ENCODE assay signal across 11 cellular contexts in the genomic region with DNA sequence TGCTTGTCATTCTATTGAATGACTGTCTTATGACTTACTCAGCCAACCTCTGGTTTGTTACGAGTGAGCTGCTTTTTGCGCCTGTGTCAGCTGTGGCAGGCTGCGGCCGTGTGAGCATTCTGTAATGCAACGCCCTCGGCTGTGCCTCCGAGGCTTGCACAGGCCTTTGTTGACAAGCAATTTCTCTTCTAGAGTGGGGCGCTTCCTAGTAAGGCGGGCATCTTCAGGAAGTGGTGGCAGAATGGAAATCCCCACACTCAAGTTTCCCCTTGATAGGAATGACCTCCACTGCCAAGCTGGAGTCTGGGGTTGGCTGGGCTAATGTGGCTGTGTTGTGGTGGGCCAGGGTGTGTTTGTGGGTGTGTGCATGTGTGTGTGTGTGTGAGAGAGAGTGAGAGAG. TPM values are rescaled to one million over a fixed set of nuclear protein-coding genes. Genes with fewer than 3 reads are reported as not detected.
A peak's percentile ranks its signal among the peaks of the same experiment; 100 is the strongest.
DNase-seq lines count a peak whose midpoint lies in the region; ATAC-seq and FAIRE-seq lines count a peak whose summit lies in the region.
"Had no signal": no experiment of that assay in that cellular context is flagged by ENCODE, and none has a peak within 500 bp of the region (broad histone marks: within the 10 kb centered on the region; RNA-seq: fewer than 3 reads in every experiment).

No MANE protein-coding gene starts in this region.

- peaks cover 17 to 26% (median 26%) of the 10 kb centered on the region in 3 donors for H3K4me1 Mint-ChIP-seq in CD8-positive, alpha-beta memory T cell
- peaks cover 0 to 4% (median 0%) of the 10 kb centered on the region in 3 donors for H3K4me1 Mint-ChIP-seq in naive B cell

- peak overlapping the region; percentile 66 to 96 (median 84) for H3K27ac Mint-ChIP-seq in CD8-positive, alpha-beta memory T cell
- peak overlapping the region in 1 of 6 donors; percentile 21 for H3K27ac Mint-ChIP-seq in naive B cell
- H3K27ac Mint-ChIP-seq: dendritic cell treated with granulocyte-macrophage colony-stimulating factor and Interleukin-4, amounts not matched to agents 40 ng/mL and 50 ng/mL, for 4 days had no signal

- H3K27me3 ChIP-seq in CD8-positive, alpha-beta memory T cell (ENCODE audit: insufficient read depth, low read length, poor library complexity, severe bottlenecking) = no peaks in the 10 kb centered on the region

- no peak for FAIRE-seq in frontal cortex (lab: Jason Lieb, UNC)

- no peak overlapping the region for H3K27ac ChIP-seq in CD8-positive, alpha-beta memory T cell (ENCODE audit: low read depth, low read length)
- H3K27ac ChIP-seq: SJSA1 had no signal

- CTCF ChIA-PET in CD8-positive, alpha-beta memory T cell (lab: Charles Lee) = interaction anchor here (0.5 to 1.3 kb wide), 2 partner anchors 39 to 366 kb away, joined by 5 to 6 read pairs; partner anchors contain the start of gene MRPS33

- no peak overlapping the region for H3K4me3 ChIP-seq in CD8-positive, alpha-beta memory T cell (ENCODE audit: low read length)
- H3K4me3 ChIP-seq: SJSA1 had no signal

- ATAC-seq in naive B cell (ENCODE audit: low read depth in 2 of 2) (peak; percentile 9 to 20), GM21390 (IDR thresholded peaks at IDR 0.05; ENCODE audit: unreplicated experiment) (no peak)
- ATAC-seq: left cardiac atrium had no signal

- peaks cover 0 to 5% (median 1%) of the 10 kb centered on the region in 3 donors for H3K36me3 Mint-ChIP-seq in CD8-positive, alpha-beta memory T cell
- peaks cover 0 to 7% of the 10 kb centered on the region in 2 donors for H3K36me3 Mint-ChIP-seq in naive B cell

- H3K36me3 ChIP-seq in CD8-positive, alpha-beta memory T cell (ENCODE audit: insufficient read depth, low read length) = no peaks in the 10 kb centered on the region
- H3K36me3 ChIP-seq: SJSA1 had no signal

- DNase-seq in CD8-positive, alpha-beta memory T cell = peak; percentile 36 to 77 (median 48)
- DNase-seq in NCI-H460 (ENCODE audit: extremely low read depth, low read depth) = peak; percentile 91
- peak; percentile 51 for DNase-seq in activated T-cell treated with anti-CD3 and anti-CD28 coated beads, Interleukin-2, amount 50 U/mL, for 1 hour
- no peak for DNase-seq in naive B cell
- no peak for DNase-seq in frontal cortex (ENCODE audit: low spot score in 2 of 2)
- no peak for DNase-seq in NCI-H1105 (lab: John Stamatoyannopoulos, UW)
- no peak for DNase-seq in AG08395 (ENCODE audit: low spot score)
- DNase-seq: left cardiac atrium had no signal

- peak overlapping the region; percentile 6 to 68 (median 28) for H3K4me3 Mint-ChIP-seq in CD8-positive, alpha-beta memory T cell
- H3K4me3 Mint-ChIP-seq in naive B cell = no peak overlapping the region
- H3K4me3 Mint-ChIP-seq: dendritic cell treated with granulocyte-macrophage colony-stimulating factor and Interleukin-4, amounts not matched to agents 40 ng/mL and 50 ng/mL, for 4 days had no signal

- peaks cover 18% of the 10 kb centered on the region for H3K4me1 ChIP-seq in CD8-positive, alpha-beta memory T cell (ENCODE audit: insufficient read depth, low read length)
- H3K4me1 ChIP-seq: SJSA1 had no signal

- POLR2A ChIA-PET in CD8-positive, alpha-beta memory T cell (lab: Charles Lee) = no interaction called here

- peaks cover 5 to 10% of the 10 kb centered on the region in 2 donors for H3K27me3 Mint-ChIP-seq in CD8-positive, alpha-beta memory T cell
- H3K27me3 Mint-ChIP-seq in naive B cell = peaks cover 46 to 58% (median 52%) of the 10 kb centered on the region in 3 donors

- H3K9me3 Mint-ChIP-seq in CD8-positive, alpha-beta memory T cell = peaks cover 0 to 7% (median 2%) of the 10 kb centered on the region in 5 donors
- peaks cover 2 to 29% (median 19%) of the 10 kb centered on the region in 7 donors for H3K9me3 Mint-ChIP-seq in naive B cell
- H3K9me3 Mint-ChIP-seq: dendritic cell treated with granulocyte-macrophage colony-stimulating factor and Interleukin-4, amounts not matched to agents 40 ng/mL and 50 ng/mL, for 4 days had no signal

- no peaks in the 10 kb centered on the region for H3K9me3 ChIP-seq in CD8-positive, alpha-beta memory T cell (ENCODE audit: low read length)
- H3K9me3 ChIP-seq: SJSA1 had no signal

RNA-seq across cellular contexts. Expression of gene TMEM178B, which starts 20.2 kb away (rescaled TPM):
- 1 to 10 TPM in 1 of 2 experiments, under 1 TPM in 1; 0.97 to 1.1 TPM for total RNA-seq in CD8-positive, alpha-beta memory T cell
- 0.02 TPM for polyA plus RNA-seq in CD8-positive, alpha-beta memory T cell
- 9.6 and 10.9 TPM in 2 replicates for total RNA-seq in NCI-H460 (2014; rRNA removed; shearing (Covaris generic))
- 1.3 and 2.1 TPM in 2 replicates for polyA plus RNA-seq in NCI-H460 (2014; cell fraction: nucleus; rRNA removed)
- polyA plus RNA-seq in naive B cell (ENCODE audit: low read depth in 6 of 6) = not detected
- total RNA-seq in frontal cortex = 53.0 TPM

RNA-seq across cellular contexts. Expression of gene MRPS33, which starts 38.9 kb away (rescaled TPM):
- 100 to 1,000 TPM; 113 to 114 TPM for total RNA-seq in CD8-positive, alpha-beta memory T cell
- polyA plus RNA-seq in CD8-positive, alpha-beta memory T cell = 82.0 TPM
- total RNA-seq in NCI-H460 (2014; rRNA removed; shearing (Covaris generic)) = 115 and 132 TPM in 2 replicates
- polyA plus RNA-seq in NCI-H460 (2014; cell fraction: nucleus; rRNA removed) = 27.9 and 31.2 TPM in 2 replicates
- polyA plus RNA-seq in naive B cell (ENCODE audit: low read depth in 6 of 6) = 10 to 100 TPM; 39.2 to 69.1 (median 50.1) TPM
- total RNA-seq in frontal cortex = 21.6 TPM

Comparison
In these comparisons a context has a peak if more than half of its experiments do, and no peak if none do; other contexts are left out.
1. DNase-seq: peak in CD8-positive, alpha-beta memory T cell (5 of 5), NCI-H460 (single experiment) and activated T-cell treated with anti-CD3 and anti-CD28 coated beads, Interleukin-2, amount 50 U/mL, for 1 hour (single experiment); none in naive B cell (single experiment), frontal cortex (0 of 2), NCI-H1105 (single experiment) and AG08395 (single experiment).
2. H3K4me3 Mint-ChIP-seq: peak in CD8-positive, alpha-beta memory T cell (7 of 7); none in naive B cell (0 of 8).